ENCODE assay signal across 20 cellular contexts in genomic region chr13:97329331-97329730, GRCh38.
A peak's percentile ranks its signal among the peaks of the same experiment; 100 is the strongest.
DNase-seq lines count a peak whose midpoint lies in the region; FAIRE-seq and TF ChIP-seq lines count a peak whose summit lies in the region.
"Had no signal": no experiment of that assay in that cellular context is flagged by ENCODE, and none has a peak within 500 bp of the region (broad histone marks: within the 10 kb centered on the region; RNA-seq: fewer than 3 reads in every experiment).

No MANE protein-coding gene starts in this region.

- FAIRE-seq in endothelial cell of umbilical vein (lab: Jason Lieb, UNC) = no peak
- FAIRE-seq: bronchial epithelial cell, GM12878 had no signal

- no peaks in the 10 kb centered on the region for H3K9me3 ChIP-seq in Caco-2
- no peaks in the 10 kb centered on the region for H3K9me3 ChIP-seq in endothelial cell of umbilical vein (replicated peaks; ENCODE audit: control insufficient read depth, insufficient read depth, low read length)
- H3K9me3 ChIP-seq in osteoblast (ENCODE audit: low read depth, low read length) = no peaks in the 10 kb centered on the region

- no peak overlapping the region for H4K8ac ChIP-seq in mesendoderm (ENCODE audit: low read depth, low read length)

- H3K27me3 ChIP-seq in Caco-2 (replicated peaks; ENCODE audit: control insufficient read depth, insufficient read depth, low read length) = no peaks in the 10 kb centered on the region
- no peaks in the 10 kb centered on the region for H3K27me3 ChIP-seq in endothelial cell of umbilical vein (ENCODE audit: control insufficient read depth in 2 of 2, insufficient read depth in 2 of 2, low read length in 2 of 2)
- H3K27me3 ChIP-seq in mesendoderm (ENCODE audit: insufficient read depth, low read length, poor library complexity) = no peaks in the 10 kb centered on the region
- H3K27me3 ChIP-seq in osteoblast (ENCODE audit: insufficient read depth, low read length) = no peaks in the 10 kb centered on the region

- peaks cover 15% of the 10 kb centered on the region for H3K4me1 ChIP-seq in Caco-2
- H3K4me1 ChIP-seq in endothelial cell of umbilical vein (ENCODE audit: control insufficient read depth, extremely low read depth, insufficient read depth, low read length) = peaks cover 26% of the 10 kb centered on the region
- peaks cover 4% of the 10 kb centered on the region for H3K4me1 ChIP-seq in mesendoderm (ENCODE audit: control insufficient read depth, low read depth, low read length)
- peaks cover 17% of the 10 kb centered on the region for H3K4me1 ChIP-seq in osteoblast (ENCODE audit: insufficient read depth, low read length)

- H3K27ac Mint-ChIP-seq in Caco-2 (ENCODE audit: unreplicated experiment) = peak overlapping the region; percentile 36
- H3K27ac Mint-ChIP-seq in activated naive CD4-positive, alpha-beta T cell treated with anti-CD3 and anti-CD28 coated beads, Interleukin-2, amount 10 ng/mL, durations not matched to agents 7 days and 5 days = no peak overlapping the region
- H3K27ac Mint-ChIP-seq: activated naive CD4-positive, alpha-beta T cell treated with anti-CD3 and anti-CD28 coated beads, Interleukin-2, amount 50 U/mL, for 24 hours; memory B cell; T-helper 2 cell treated with Interferon-gamma antibody and Interleukin-4, amounts not matched to agents 5 μg/mL and 100 μg/mL, for 36 hours had no signal

- H3K27me3 Mint-ChIP-seq in Caco-2 (ENCODE audit: insufficient read depth, unreplicated experiment) = no peaks in the 10 kb centered on the region
- no peaks in the 10 kb centered on the region for H3K27me3 Mint-ChIP-seq in activated naive CD4-positive, alpha-beta T cell treated with anti-CD3 and anti-CD28 coated beads, Interleukin-2, amount 10 ng/mL, durations not matched to agents 7 days and 5 days
- H3K27me3 Mint-ChIP-seq: activated naive CD4-positive, alpha-beta T cell treated with anti-CD3 and anti-CD28 coated beads, Interleukin-2, amount 50 U/mL, for 24 hours; memory B cell had no signal

- no peak overlapping the region for H3K4me3 Mint-ChIP-seq in Caco-2 (ENCODE audit: unreplicated experiment)
- no peak overlapping the region for H3K4me3 Mint-ChIP-seq in activated naive CD4-positive, alpha-beta T cell treated with anti-CD3 and anti-CD28 coated beads, Interleukin-2, amount 10 ng/mL, durations not matched to agents 7 days and 5 days
- H3K4me3 Mint-ChIP-seq: activated naive CD4-positive, alpha-beta T cell treated with anti-CD3 and anti-CD28 coated beads, Interleukin-2, amount 50 U/mL, for 24 hours; memory B cell; T-helper 2 cell treated with Interferon-gamma antibody and Interleukin-4, amounts not matched to agents 5 μg/mL and 100 μg/mL, for 36 hours had no signal

- BruUV-seq in Caco-2 (replicated peaks; lab: Mats Ljungman, UMichigan) (no TSS peak), endothelial cell of umbilical vein (replicated peaks; lab: Mats Ljungman, UMichigan) (no TSS peak)

- TF ChIP-seq CTCF in Caco-2 (IDR thresholded peaks at IDR 0.05; ENCODE audit: insufficient read depth in 1 of 2, low read depth in 1 of 2, low read length in 1 of 2, severe bottlenecking in 1 of 2, unreplicated experiment in 1 of 2) (no peak), endothelial cell of umbilical vein (IDR thresholded peaks at IDR 0.05; ENCODE audit: extremely low read depth in 1 of 2, insufficient read depth in 1 of 2, low read depth in 1 of 2, low read length in 2 of 2) (no peak), osteoblast (IDR thresholded peaks at IDR 0.05; ENCODE audit: extremely low read depth, low read depth, low read length) (no peak)

- no peak overlapping the region for H3K27ac ChIP-seq in endothelial cell of umbilical vein (ENCODE audit: insufficient read depth, low read depth, low read length)
- H3K27ac ChIP-seq in mesendoderm (ENCODE audit: low read depth, low read length) = no peak overlapping the region
- no peak overlapping the region for H3K27ac ChIP-seq in osteoblast (ENCODE audit: low read depth, low read length)

- DNase-seq in Caco-2 (no peak), M059J (ENCODE audit: low read depth) (peak; percentile 45), endothelial cell of umbilical vein (ENCODE audit: low read depth, low spot score) (peak; percentile 33), mesendoderm (peak; percentile 44), osteoblast (ENCODE audit: insufficient read length, low spot score, missing footprints) (no peak), foreskin melanocyte (no peak)
- no peak for DNase-seq in stimulated activated CD4-positive, alpha-beta T cell treated with anti-CD3 and anti-CD28 coated beads, Interleukin-4, amount 100 ng/mL, for 24 hours
- DNase-seq in activated naive CD4-positive, alpha-beta T cell treated with anti-CD3 and anti-CD28 coated beads, Interleukin-2, amount 10 ng/mL, durations not matched to agents 7 days and 5 days = no peak
- DNase-seq: effector CD8-positive, alpha-beta T cell; foreskin fibroblast; Kasumi-1; NCI-H146; NCI-H345; SHP77 treated with DMSO at 0.1 percent for 48 hours; stimulated activated naive CD4-positive, alpha-beta T cell treated with Interleukin-2 at 50 U/mL for 16 hours had no signal

- H3K9me1 ChIP-seq in endothelial cell of umbilical vein (replicated peaks; ENCODE audit: control insufficient read depth, extremely low read depth, insufficient read depth, low read length) = no peaks in the 10 kb centered on the region

- CTCF ChIA-PET in Caco-2 (lab: Charles Lee) = no interaction called here
- CTCF ChIA-PET in endothelial cell of umbilical vein (lab: Charles Lee) = no interaction called here
- CTCF ChIA-PET in activated naive CD4-positive, alpha-beta T cell treated with anti-CD3 and anti-CD28 coated beads, Interleukin-2, amount 10 ng/mL, durations not matched to agents 7 days and 5 days (lab: Charles Lee) = no interaction called here

- no peak for TF ChIP-seq POLR2A in endothelial cell of umbilical vein (IDR thresholded peaks at IDR 0.05; ENCODE audit: low read depth, low read length)

- no peaks in the 10 kb centered on the region for H3K79me1 ChIP-seq in mesendoderm (ENCODE audit: low read length)

- no peak overlapping the region for H3K18ac ChIP-seq in mesendoderm (ENCODE audit: low read length)

- no peak overlapping the region for H2BK5ac ChIP-seq in mesendoderm (ENCODE audit: low read length)

- no peak overlapping the region for H2BK120ac ChIP-seq in mesendoderm (ENCODE audit: low read depth, low read length)

- H3K36me3 ChIP-seq in Caco-2 (ENCODE audit: control insufficient read depth, insufficient read depth, low read length) = no peaks in the 10 kb centered on the region; the same call in 1 of the 2 replicates
- no peaks in the 10 kb centered on the region for H3K36me3 ChIP-seq in endothelial cell of umbilical vein (ENCODE audit: control insufficient read depth in 2 of 2, extremely low read depth in 1 of 2, insufficient read depth in 2 of 2, low read length in 2 of 2)
- no peaks in the 10 kb centered on the region for H3K36me3 ChIP-seq in mesendoderm (ENCODE audit: control insufficient read depth, insufficient read depth, low read length)
- H3K36me3 ChIP-seq in osteoblast (ENCODE audit: insufficient read depth, low read length) = no peaks in the 10 kb centered on the region

- intact Hi-C loops in Caco-2 (cut with micrococcal nuclease; ENCODE audit: unreplicated experiment) (loop anchor here (2.0 kb wide), 1 partner anchor 21 kb away; no protein-coding TSS in a partner anchor), endothelial cell of umbilical vein (cut with micrococcal nuclease) (no loop called here)

- no peak overlapping the region for H2BK15ac ChIP-seq in mesendoderm (replicated peaks; ENCODE audit: low read depth)

- H3K23ac ChIP-seq in mesendoderm (ENCODE audit: low read length) = peak overlapping the region; percentile 48

- H2AFZ ChIP-seq in endothelial cell of umbilical vein (ENCODE audit: low read depth, low read length) = no peak overlapping the region
- H2AFZ ChIP-seq in osteoblast (ENCODE audit: low read length) = no peak overlapping the region

- H4K20me1 ChIP-seq in endothelial cell of umbilical vein (replicated peaks; ENCODE audit: control insufficient read depth, extremely low read depth, insufficient read depth, low read length) (no peaks in the 10 kb centered on the region), osteoblast (ENCODE audit: insufficient read depth, low read length) (peaks cover 5% of the 10 kb centered on the region)

- dilution Hi-C loops in endothelial cell of umbilical vein (cut with MboI; ENCODE audit: extremely low pct_ligation_motif_present, low sequenced_read_pairs) = no loop called here

- WGBS in mesendoderm (ENCODE audit: extremely low coverage, insufficient coverage, low lambda C conversion rate) = no CpG with 5 or more reads among the region's 4 CpGs

- peaks cover 20% of the 10 kb centered on the region for H3K79me2 ChIP-seq in endothelial cell of umbilical vein (ENCODE audit: control insufficient read depth, insufficient read depth, low read length)
- no peaks in the 10 kb centered on the region for H3K79me2 ChIP-seq in mesendoderm (ENCODE audit: control insufficient read depth, insufficient read depth, low read length)
- peaks cover 17% of the 10 kb centered on the region for H3K79me2 ChIP-seq in osteoblast (ENCODE audit: insufficient read depth, low read length)

- no peaks in the 10 kb centered on the region for H3K9me3 Mint-ChIP-seq in Caco-2 (ENCODE audit: unreplicated experiment)
- H3K9me3 Mint-ChIP-seq in activated naive CD4-positive, alpha-beta T cell treated with anti-CD3 and anti-CD28 coated beads, Interleukin-2, amount 10 ng/mL, durations not matched to agents 7 days and 5 days = no peaks in the 10 kb centered on the region
- H3K9me3 Mint-ChIP-seq: activated naive CD4-positive, alpha-beta T cell treated with anti-CD3 and anti-CD28 coated beads, Interleukin-2, amount 50 U/mL, for 24 hours; memory B cell; T-helper 2 cell treated with Interferon-gamma antibody and Interleukin-4, amounts not matched to agents 5 μg/mL and 100 μg/mL, for 36 hours had no signal

- POLR2A ChIA-PET in Caco-2 (lab: Charles Lee) = no interaction called here
- POLR2A ChIA-PET in endothelial cell of umbilical vein (lab: Charles Lee) = no interaction called here

- H3K4me1 Mint-ChIP-seq in Caco-2 (ENCODE audit: low read depth, unreplicated experiment) = peaks cover 21% of the 10 kb centered on the region
- no peaks in the 10 kb centered on the region for H3K4me1 Mint-ChIP-seq in activated naive CD4-positive, alpha-beta T cell treated with anti-CD3 and anti-CD28 coated beads, Interleukin-2, amount 10 ng/mL, durations not matched to agents 7 days and 5 days

- no peak overlapping the region for H3K4ac ChIP-seq in mesendoderm (ENCODE audit: low read depth, low read length)

- no peak overlapping the region for H3K4me2 ChIP-seq in endothelial cell of umbilical vein (ENCODE audit: insufficient read depth, low read length)
- no peak overlapping the region for H3K4me2 ChIP-seq in mesendoderm (ENCODE audit: low read length)
- no peak overlapping the region for H3K4me2 ChIP-seq in osteoblast (ENCODE audit: insufficient read depth, low read length)

- no peak overlapping the region for H3K56ac ChIP-seq in mesendoderm (ENCODE audit: low read length)

- no peak overlapping the region for H2AK5ac ChIP-seq in mesendoderm (ENCODE audit: low read length)

- no peak overlapping the region for H4K5ac ChIP-seq in mesendoderm (ENCODE audit: low read length)

- no peak overlapping the region for H3K9ac ChIP-seq in endothelial cell of umbilical vein (replicated peaks; ENCODE audit: extremely low read depth, insufficient read depth, low read length)
- no peak overlapping the region for H3K9ac ChIP-seq in mesendoderm (ENCODE audit: low read length)

- peaks cover 21% of the 10 kb centered on the region for H3K36me3 Mint-ChIP-seq in Caco-2 (ENCODE audit: insufficient read depth, unreplicated experiment)
- H3K36me3 Mint-ChIP-seq in activated naive CD4-positive, alpha-beta T cell treated with anti-CD3 and anti-CD28 coated beads, Interleukin-2, amount 10 ng/mL, durations not matched to agents 7 days and 5 days = no peaks in the 10 kb centered on the region

- no peak overlapping the region for H3K4me3 ChIP-seq in Caco-2 (ENCODE audit: low read depth, low read length)
- H3K4me3 ChIP-seq in endothelial cell of umbilical vein (replicated peaks in 1 of 3; ENCODE audit: insufficient read depth in 1 of 3, low read depth in 1 of 3, low read length in 3 of 3) = no peak overlapping the region
- no peak overlapping the region for H3K4me3 ChIP-seq in mesendoderm (ENCODE audit: low read length)
- H3K4me3 ChIP-seq in osteoblast (ENCODE audit: insufficient read depth, low read length) = no peak overlapping the region
- H3K4me3 ChIP-seq: GM12878 had no signal

Comparison
In these comparisons a context has a peak if more than half of its experiments do, and no peak if none do; other contexts are left out.
1. DNase-seq: peak in M059J (single experiment), endothelial cell of umbilical vein (single experiment) and mesendoderm (single experiment); none in Caco-2 (0 of 2), stimulated activated CD4-positive, alpha-beta T cell treated with anti-CD3 and anti-CD28 coated beads, Interleukin-4, amount 100 ng/mL, for 24 hours (single experiment), osteoblast (single experiment), activated naive CD4-positive, alpha-beta T cell treated with anti-CD3 and anti-CD28 coated beads, Interleukin-2, amount 10 ng/mL, durations not matched to agents 7 days and 5 days (single experiment) and foreskin melanocyte (single experiment).